8 cellular contexts compared by ENCODE assay signal in genomic region chr1:23529146-23530088, GRCh38. TPM values are rescaled to one million over a fixed set of nuclear protein-coding genes. Genes with fewer than 3 reads are reported as not detected.
DNase-seq lines count a peak whose midpoint lies in the region; ATAC-seq and TF ChIP-seq lines count a peak whose summit lies in the region.

No MANE protein-coding gene starts in this region.

- POLR2A ChIA-PET in CD4-positive, alpha-beta memory T cell (lab: Charles Lee; ENCODE audit: partially characterized antibody) = interaction anchor here (0.9 to 11.2 kb wide), 16 partner anchors 8 to 185 kb away, joined by 3 to 135 read pairs (median 14); partner anchors contain the start of genes ASAP3, HNRNPR and TCEA3
- POLR2A ChIA-PET in activated B cell treated with CpG ODN at 0.5 μM for 24 hours (lab: Charles Lee) = interaction anchor here (0.5 to 2.5 kb wide), 8 partner anchors 10 to 1496 kb away, joined by 3 to 11 read pairs (median 3); partner anchors contain the start of genes ASAP3 and RPL11

- H3K9ac ChIP-seq in mucosa of stomach (ENCODE audit: low read length) = peak overlapping the region; percentile 32

- peak overlapping the region; percentile 88 to 97 (median 94) for H3K27ac Mint-ChIP-seq in CD4-positive, alpha-beta memory T cell
- H3K27ac Mint-ChIP-seq in HFFc6 = no peak overlapping the region
- H3K27ac Mint-ChIP-seq in activated B cell treated with CpG ODN at 0.5 μM for 24 hours = peak overlapping the region; percentile 81

- H3K27me3 ChIP-seq in CD4-positive, alpha-beta memory T cell (ENCODE audit: insufficient read depth, low read length) = no peaks in the 10 kb centered on the region
- H3K27me3 ChIP-seq in mucosa of stomach (ENCODE audit: control insufficient read depth, insufficient read depth, low read length) = peaks cover 4% of the 10 kb centered on the region

- H3K4me3 ChIP-seq in CD4-positive, alpha-beta memory T cell (ENCODE audit: low read length in 2 of 2) = peak overlapping the region; percentile 40 to 64
- H3K4me3 ChIP-seq in mucosa of stomach (ENCODE audit: low read length) (no peak overlapping the region), lower leg skin (ENCODE audit: low read depth, poor library complexity, severe bottlenecking) (no peak overlapping the region)

- H3K36me3 Mint-ChIP-seq in CD4-positive, alpha-beta memory T cell = no peaks in the 10 kb centered on the region
- H3K36me3 Mint-ChIP-seq in HFFc6 (ENCODE audit: low read depth) = no peaks in the 10 kb centered on the region
- no peaks in the 10 kb centered on the region for H3K36me3 Mint-ChIP-seq in activated B cell treated with CpG ODN at 0.5 μM for 24 hours (ENCODE audit: low read depth)

- DNase-seq in CD4-positive, alpha-beta memory T cell = no peak
- DNase-seq in HFFc6 (no peak), activated B cell treated with CpG ODN at 0.5 μM for 24 hours (no peak), DMS153 (lab: John Stamatoyannopoulos, UW) (no peak), lower leg skin (ENCODE audit: low spot score in 2 of 2) (no peak), NCI-H2171 (lab: John Stamatoyannopoulos, UW) (no peak)

- no peak for TF ChIP-seq POLR2A in lower leg skin (IDR thresholded peaks at IDR 0.05)

- ATAC-seq in activated B cell treated with CpG ODN at 0.5 μM for 24 hours (ENCODE audit: low read depth) = no peak
- no peak for ATAC-seq in GM21390 (IDR thresholded peaks at IDR 0.05; ENCODE audit: unreplicated experiment)

- H3K4me3 Mint-ChIP-seq in CD4-positive, alpha-beta memory T cell = peak overlapping the region; percentile 80 to 93 (median 85)
- H3K4me3 Mint-ChIP-seq in HFFc6 = peak overlapping the region; percentile 71
- H3K4me3 Mint-ChIP-seq in activated B cell treated with CpG ODN at 0.5 μM for 24 hours = peak overlapping the region; percentile 57

- H3K4me1 ChIP-seq in CD4-positive, alpha-beta memory T cell (ENCODE audit: insufficient read depth, low read length) = peaks cover 92% of the 10 kb centered on the region
- peaks cover 76% of the 10 kb centered on the region for H3K4me1 ChIP-seq in mucosa of stomach (ENCODE audit: control insufficient read depth, insufficient read depth, low read length)

- intact Hi-C loops in CD4-positive, alpha-beta memory T cell (cut with micrococcal nuclease) = loop anchor here (2.0 kb wide), 2 partner anchors 29 to 33 kb away; partner anchors contain the start of gene ID3
- intact Hi-C loops in activated B cell treated with CpG ODN at 0.5 μM for 24 hours (cut with micrococcal nuclease) (loop anchor here (2.0 kb wide), 1 partner anchor 161 kb away; the partner anchor contains the start of gene ZNF436), lower leg skin (cut with DNase I; ENCODE audit: low total_unique reads) (no loop called here)

- CTCF ChIA-PET in CD4-positive, alpha-beta memory T cell (lab: Charles Lee; ENCODE audit: partially characterized antibody) = interaction anchor here (1.3 to 30.3 kb wide), 11 partner anchors 9 to 109 kb away, joined by 3 to 924 read pairs (median 15); no protein-coding TSS in a partner anchor
- CTCF ChIA-PET in activated B cell treated with CpG ODN at 0.5 μM for 24 hours (lab: Charles Lee) = interaction anchor here (0.5 to 6.5 kb wide), 5 partner anchors 10 to 108 kb away, joined by 3 to 94 read pairs (median 6); no protein-coding TSS in a partner anchor

- H3K27me3 Mint-ChIP-seq in CD4-positive, alpha-beta memory T cell = no peaks in the 10 kb centered on the region
- no peaks in the 10 kb centered on the region; the same call in 1 of the 2 replicates for H3K27me3 Mint-ChIP-seq in HFFc6 (ENCODE audit: insufficient read depth)
- H3K27me3 Mint-ChIP-seq in activated B cell treated with CpG ODN at 0.5 μM for 24 hours = no peaks in the 10 kb centered on the region

- WGBS in lower leg skin, 2 donors = 47 to 58% methylated on average over 8 of the region's 8 CpGs

- peaks cover 0 to 3% (median 0%) of the 10 kb centered on the region in 8 donors for H3K9me3 Mint-ChIP-seq in CD4-positive, alpha-beta memory T cell
- H3K9me3 Mint-ChIP-seq in HFFc6 (no peaks in the 10 kb centered on the region), activated B cell treated with CpG ODN at 0.5 μM for 24 hours (no peaks in the 10 kb centered on the region)

- TF ChIP-seq CTCF in HFFc6 (IDR thresholded peaks at IDR 0.05) = no peak
- TF ChIP-seq CTCF in activated B cell treated with CpG ODN at 0.5 μM for 24 hours (IDR thresholded peaks at IDR 0.05) = no peak
- TF ChIP-seq CTCF in lower leg skin (IDR thresholded peaks at IDR 0.05) = no peak

- peaks cover 69 to 94% (median 84%) of the 10 kb centered on the region in 4 donors for H3K4me1 Mint-ChIP-seq in CD4-positive, alpha-beta memory T cell
- peaks cover 53% of the 10 kb centered on the region for H3K4me1 Mint-ChIP-seq in HFFc6 (ENCODE audit: low read depth)
- H3K4me1 Mint-ChIP-seq in activated B cell treated with CpG ODN at 0.5 μM for 24 hours = peaks cover 91% of the 10 kb centered on the region

- no peaks in the 10 kb centered on the region for H3K36me3 ChIP-seq in CD4-positive, alpha-beta memory T cell (ENCODE audit: insufficient read depth, low read length)
- no peaks in the 10 kb centered on the region for H3K36me3 ChIP-seq in mucosa of stomach (ENCODE audit: control insufficient read depth, insufficient read depth, low read length)

- H3K27ac ChIP-seq in CD4-positive, alpha-beta memory T cell (ENCODE audit: low read depth, low read length) = peak overlapping the region; percentile 60

- H3K9me3 ChIP-seq in CD4-positive, alpha-beta memory T cell (ENCODE audit: control insufficient read depth in 1 of 2, low read length in 2 of 2) = no peaks in the 10 kb centered on the region
- no peaks in the 10 kb centered on the region for H3K9me3 ChIP-seq in mucosa of stomach (ENCODE audit: control insufficient read depth, low read length)

RNA-seq across cellular contexts. Expression of gene E2F2, which starts 1.6 kb away (rescaled TPM):
- total RNA-seq in CD4-positive, alpha-beta memory T cell = 1 to 10 TPM; 1.1 to 1.2 TPM
- 1 to 10 TPM in 1 of 2 donors, under 1 TPM in 1; 0.69 to 1.1 TPM for polyA plus RNA-seq in CD4-positive, alpha-beta memory T cell
- 1 to 10 TPM in 5 of 6 experiments, under 1 TPM in 1; 0.83 to 2.1 (median 1.9) TPM for total RNA-seq in HFFc6 (2021; fragmentation: NEBNext Ultra II Directional; extraction: Animal tissue kit (Norgen Biotek cat#: 25700))
- total RNA-seq in activated B cell treated with CpG ODN at 0.5 μM for 24 hours = 2.4 and 3.4 TPM in 2 replicates
- 10 to 100 TPM in 2 of 4 donors, 1 to 10 TPM in 2; 6.0 to 12.1 (median 9.0) TPM for total RNA-seq in lower leg skin

RNA-seq across cellular contexts. Expression of gene ID3, which starts 29.9 kb away (rescaled TPM):
- 10 to 100 TPM; 89.6 to 98.0 TPM for total RNA-seq in CD4-positive, alpha-beta memory T cell
- polyA plus RNA-seq in CD4-positive, alpha-beta memory T cell = 10 to 100 TPM in 1 of 2 donors, 1 to 10 TPM in 1; 8.9 to 20.1 TPM
- total RNA-seq in HFFc6 (2021; fragmentation: NEBNext Ultra II Directional; extraction: Animal tissue kit (Norgen Biotek cat#: 25700)) = 100 to 1,000 TPM; 560 to 690 (median 604) TPM
- total RNA-seq in activated B cell treated with CpG ODN at 0.5 μM for 24 hours (195 and 205 TPM in 2 replicates), lower leg skin (100 to 1,000 TPM in 3 of 4 donors, 10 to 100 TPM in 1; 81.2 to 209 (median 122) TPM)

RNA-seq across cellular contexts. Expression of gene ASAP3, which starts 45.4 kb away (rescaled TPM):
- total RNA-seq in CD4-positive, alpha-beta memory T cell = 1 to 10 TPM; 1.2 to 1.4 TPM
- polyA plus RNA-seq in CD4-positive, alpha-beta memory T cell = 1 to 10 TPM in 1 of 2 donors, under 1 TPM in 1; 0.73 to 1.4 TPM
- 10 to 100 TPM in 4 of 6 experiments, 1 to 10 TPM in 2; 5.9 to 14.5 (median 12.3) TPM for total RNA-seq in HFFc6 (2021; fragmentation: NEBNext Ultra II Directional; extraction: Animal tissue kit (Norgen Biotek cat#: 25700))
- total RNA-seq in activated B cell treated with CpG ODN at 0.5 μM for 24 hours (1.9 and 3.1 TPM in 2 replicates), lower leg skin (100 to 1,000 TPM; 103 to 114 (median 108) TPM)

Comparison
In these comparisons a context has a peak if more than half of its experiments do, and no peak if none do; other contexts are left out.
1. H3K4me3 ChIP-seq: peak in CD4-positive, alpha-beta memory T cell (2 of 2); none in mucosa of stomach (single experiment) and lower leg skin (single experiment).
2. RNA of gene ASAP3, which starts 45.4 kb away (total RNA-seq): 103 to 114 TPM in lower leg skin; 5.9 to 14.5 TPM in HFFc6, 1.9 to 3.1 TPM in activated B cell treated with CpG ODN at 0.5 μM for 24 hours and 1.2 to 1.4 TPM in CD4-positive, alpha-beta memory T cell; every median in the first group is over 4 times any median in the second.
3. Peak in every context shown above with its lines, with median percentiles within 50 percentile points of each other: H3K4me3 Mint-ChIP-seq.